Comparison of ENCODE assay signal across 17 cellular contexts in genomic region chr22:38772624-38772873, GRCh38. TPM values are rescaled to one million over a fixed set of nuclear protein-coding genes. Genes with fewer than 3 reads are reported as not detected.
DNase-seq lines count a peak whose midpoint lies in the region; ATAC-seq and TF ChIP-seq lines count a peak whose summit lies in the region.
"Had no signal": no experiment of that assay in that cellular context is flagged by ENCODE, and none has a peak within 500 bp of the region (broad histone marks: within the 10 kb centered on the region; RNA-seq: fewer than 3 reads in every experiment).

No MANE protein-coding gene starts in this region.

- no peak overlapping the region for H3K14ac ChIP-seq in mesenchymal stem cell (ENCODE audit: low read length in 2 of 2)

- H3K9ac ChIP-seq in mesenchymal stem cell (ENCODE audit: low read length), result peak overlapping the region; percentile 39
- H3K9ac ChIP-seq: BLaER1 had no signal

- H4K8ac ChIP-seq in mesenchymal stem cell (ENCODE audit: low read length), result no peak overlapping the region

- H3K79me2 ChIP-seq in osteoblast (ENCODE audit: insufficient read depth, low read length) (no peaks in the 10 kb centered on the region), OCI-LY7 (ENCODE audit: insufficient read depth, low read depth, low read length) (no peaks in the 10 kb centered on the region)

- no TSS peak for BruUV-seq in OCI-LY7 (replicated peaks; lab: Mats Ljungman, UMichigan)

- CTCF ChIA-PET in OCI-LY7 (lab: Charles Lee; ENCODE audit: unreplicated experiment), result no interaction called here

- H3K4ac ChIP-seq in mesenchymal stem cell (ENCODE audit: low read depth in 1 of 2, low read length in 2 of 2), result no peak overlapping the region

- H2BK15ac ChIP-seq in mesenchymal stem cell (ENCODE audit: low read depth, poor library complexity, severe bottlenecking), result no peak overlapping the region

- H3K9me3 ChIP-seq in mesenchymal stem cell (ENCODE audit: control insufficient read depth, low read length) (no peaks in the 10 kb centered on the region), osteoblast (ENCODE audit: low read depth, low read length) (no peaks in the 10 kb centered on the region), OCI-LY7 (ENCODE audit: low read length) (no peaks in the 10 kb centered on the region)
- H3K9me3 ChIP-seq: BLaER1, Caco-2 had no signal

- H3K4me1 ChIP-seq in mesenchymal stem cell (ENCODE audit: control insufficient read depth, insufficient read depth, low read depth, low read length) (peaks cover 7% of the 10 kb centered on the region), osteoblast (ENCODE audit: insufficient read depth, low read length) (peaks cover 7% of the 10 kb centered on the region), OCI-LY7 (ENCODE audit: insufficient read depth, low read length, poor library complexity, severe bottlenecking) (no peaks in the 10 kb centered on the region)
- H3K4me1 ChIP-seq: Caco-2 had no signal

- no peak overlapping the region for H2BK12ac ChIP-seq in mesenchymal stem cell (ENCODE audit: low read length in 2 of 2)

- no peak overlapping the region for H3K18ac ChIP-seq in mesenchymal stem cell (ENCODE audit: low read depth in 1 of 2, low read length in 2 of 2)

- POLR2A ChIA-PET in OCI-LY7 (lab: Charles Lee), result interaction anchor here (0.6 kb wide), 1 partner anchor 61 kb away, joined by 7 read pairs; no protein-coding TSS in a partner anchor

- WGBS in mesenchymal stem cell, result 95% methylated on average over 8 of the region's 8 CpGs

- H3K79me1 ChIP-seq in mesenchymal stem cell (replicated peaks; ENCODE audit: low read length, poor library complexity, severe bottlenecking), result no peaks in the 10 kb centered on the region

- no peak overlapping the region for H4K91ac ChIP-seq in mesenchymal stem cell (ENCODE audit: low read length)

- H2AFZ ChIP-seq in mesenchymal stem cell (ENCODE audit: low read depth, low read length) (no peak overlapping the region), osteoblast (ENCODE audit: low read length) (peak overlapping the region; percentile 75), OCI-LY7 (ENCODE audit: low read length) (no peak overlapping the region)

- H3K23ac ChIP-seq in mesenchymal stem cell (ENCODE audit: low read length in 2 of 2), result no peak overlapping the region

- H4K20me1 ChIP-seq in osteoblast (ENCODE audit: insufficient read depth, low read length), result peaks cover 3% of the 10 kb centered on the region
- H4K20me1 ChIP-seq in OCI-LY7 (ENCODE audit: insufficient read depth, low read length), result no peaks in the 10 kb centered on the region
- H4K20me1 ChIP-seq: BLaER1 had no signal

- no peak overlapping the region for H3K27ac ChIP-seq in mesenchymal stem cell (ENCODE audit: low read length, poor library complexity, severe bottlenecking)
- H3K27ac ChIP-seq in osteoblast (ENCODE audit: low read depth, low read length), result no peak overlapping the region
- H3K27ac ChIP-seq in OCI-LY7 (ENCODE audit: low read depth, low read length, poor library complexity, severe bottlenecking), result no peak overlapping the region
- H3K27ac ChIP-seq: 22Rv1, BLaER1, C4-2B had no signal

- H3K9me2 ChIP-seq in OCI-LY7 (ENCODE audit: insufficient read depth, low read length), result no peaks in the 10 kb centered on the region

- no peak overlapping the region for H2AK5ac ChIP-seq in mesenchymal stem cell (ENCODE audit: low read length, severe bottlenecking)

- ATAC-seq in Right ventricle myocardium inferior, result no peak
- no peak for ATAC-seq in left ventricle myocardium superior
- ATAC-seq: CD8-positive, alpha-beta T cell had no signal

- peak overlapping the region in 1 of 2 experiments; percentile 46 for H3K4me3 ChIP-seq in mesenchymal stem cell (ENCODE audit: insufficient read depth in 1 of 2, low read depth in 1 of 2, low read length in 2 of 2)
- H3K4me3 ChIP-seq in osteoblast (ENCODE audit: insufficient read depth, low read length), result peak overlapping the region; percentile 35
- H3K4me3 ChIP-seq in OCI-LY7 (ENCODE audit: low read depth, low read length, poor library complexity, severe bottlenecking), result no peak overlapping the region
- H3K4me3 ChIP-seq: BLaER1 had no signal

- H2BK5ac ChIP-seq in mesenchymal stem cell (ENCODE audit: low read depth, low read length, poor library complexity, severe bottlenecking), result no peak overlapping the region

- H3K27me3 ChIP-seq in mesenchymal stem cell (ENCODE audit: control insufficient read depth in 1 of 2, insufficient read depth in 1 of 2, low read length in 2 of 2) (peaks cover 0 to under 1% of the 10 kb centered on the region in 2 experiments), osteoblast (ENCODE audit: insufficient read depth, low read length) (no peaks in the 10 kb centered on the region)
- H3K27me3 ChIP-seq: BLaER1 had no signal

- H3K4me2 ChIP-seq in mesenchymal stem cell (ENCODE audit: low read length, poor library complexity, severe bottlenecking) (no peak overlapping the region), osteoblast (ENCODE audit: insufficient read depth, low read length) (peak overlapping the region; percentile 56), OCI-LY7 (ENCODE audit: low read length) (no peak overlapping the region)
- H3K4me2 ChIP-seq: BLaER1 had no signal

- intact Hi-C loops in Right ventricle myocardium inferior (cut with DNase I), result no loop called here
- intact Hi-C loops in left ventricle myocardium superior (cut with micrococcal nuclease), result no loop called here
- intact Hi-C loops in OCI-LY7 (cut with micrococcal nuclease; ENCODE audit: unreplicated experiment), result no loop called here

- TF ChIP-seq CTCF in osteoblast (IDR thresholded peaks at IDR 0.05; ENCODE audit: extremely low read depth, low read depth, low read length), result no peak
- no peak for TF ChIP-seq CTCF in OCI-LY7 (conservative IDR thresholded peaks at IDR 0.05; ENCODE audit: low read length)

- no peak overlapping the region for H2BK120ac ChIP-seq in mesenchymal stem cell (ENCODE audit: low read depth, low read length)

- H3K36me3 ChIP-seq in mesenchymal stem cell (ENCODE audit: control insufficient read depth in 1 of 2, insufficient read depth in 2 of 2, low read depth in 1 of 2, low read length in 2 of 2) (no peaks in the 10 kb centered on the region), osteoblast (ENCODE audit: insufficient read depth, low read length) (no peaks in the 10 kb centered on the region), OCI-LY7 (ENCODE audit: insufficient read depth, low read length) (no peaks in the 10 kb centered on the region)
- H3K36me3 ChIP-seq: BLaER1 had no signal

- peak; percentile 21 for DNase-seq in Right ventricle myocardium inferior (ENCODE audit: missing footprints)
- DNase-seq in left ventricle myocardium superior, result no peak
- no peak for DNase-seq in mesenchymal stem cell
- DNase-seq in osteoblast (ENCODE audit: insufficient read length, low spot score, missing footprints), result peak; percentile 91
- no peak for DNase-seq in OCI-LY7 (ENCODE audit: low spot score)
- DNase-seq in activated naive CD4-positive, alpha-beta T cell (lab: John Stamatoyannopoulos, UW), result no peak
- DNase-seq in T-helper 2 cell, result no peak
- DNase-seq: Caco-2; CD4-positive, CD25-positive, alpha-beta regulatory T cell; CD8-positive, alpha-beta T cell; DMS153; DND-41; H7; HCEC 1CT had no signal

RNA-seq across cellular contexts. Expression of gene SUN2, which starts 16.8 kb away (rescaled TPM):
- total RNA-seq in Right ventricle myocardium inferior, result 126 TPM
- 109 TPM for total RNA-seq in left ventricle myocardium superior
- polyA plus RNA-seq in mesenchymal stem cell (2013, experiment 1 of 2), result 22.3 TPM
- polyA plus RNA-seq in mesenchymal stem cell (2013, experiment 2 of 2), result 21.7 TPM
- 95.2 and 105 TPM in 2 replicates for total RNA-seq in osteoblast
- 59.1 and 67.6 TPM in 2 replicates for total RNA-seq in OCI-LY7 (2014; rRNA removed; shearing (Covaris generic))
- total RNA-seq in OCI-LY7 (2022), result 80.2 and 95.7 TPM in 2 replicates

RNA-seq across cellular contexts. Expression of gene DNAL4, which starts 21.4 kb away (rescaled TPM):
- total RNA-seq in Right ventricle myocardium inferior (10.0 TPM), left ventricle myocardium superior (11.6 TPM), osteoblast (15.9 and 17.0 TPM in 2 replicates), OCI-LY7 (2022) (6.4 and 6.6 TPM in 2 replicates)
- polyA plus RNA-seq in mesenchymal stem cell (2013, experiment 1 of 2), result 11.2 TPM
- polyA plus RNA-seq in mesenchymal stem cell (2013, experiment 2 of 2), result 11.2 TPM
- 6.8 and 7.1 TPM in 2 replicates for total RNA-seq in OCI-LY7 (2014; rRNA removed; shearing (Covaris generic))

Comparison
In these comparisons a context has a peak if more than half of its experiments do, and no peak if none do; other contexts are left out.
1. DNase-seq: peak in Right ventricle myocardium inferior (single experiment) and osteoblast (single experiment); none in left ventricle myocardium superior (single experiment), mesenchymal stem cell (single experiment), OCI-LY7 (single experiment), activated naive CD4-positive, alpha-beta T cell (0 of 4) and T-helper 2 cell (0 of 5).